ENCODE assay signal across 13 cellular contexts in the genomic region with DNA sequence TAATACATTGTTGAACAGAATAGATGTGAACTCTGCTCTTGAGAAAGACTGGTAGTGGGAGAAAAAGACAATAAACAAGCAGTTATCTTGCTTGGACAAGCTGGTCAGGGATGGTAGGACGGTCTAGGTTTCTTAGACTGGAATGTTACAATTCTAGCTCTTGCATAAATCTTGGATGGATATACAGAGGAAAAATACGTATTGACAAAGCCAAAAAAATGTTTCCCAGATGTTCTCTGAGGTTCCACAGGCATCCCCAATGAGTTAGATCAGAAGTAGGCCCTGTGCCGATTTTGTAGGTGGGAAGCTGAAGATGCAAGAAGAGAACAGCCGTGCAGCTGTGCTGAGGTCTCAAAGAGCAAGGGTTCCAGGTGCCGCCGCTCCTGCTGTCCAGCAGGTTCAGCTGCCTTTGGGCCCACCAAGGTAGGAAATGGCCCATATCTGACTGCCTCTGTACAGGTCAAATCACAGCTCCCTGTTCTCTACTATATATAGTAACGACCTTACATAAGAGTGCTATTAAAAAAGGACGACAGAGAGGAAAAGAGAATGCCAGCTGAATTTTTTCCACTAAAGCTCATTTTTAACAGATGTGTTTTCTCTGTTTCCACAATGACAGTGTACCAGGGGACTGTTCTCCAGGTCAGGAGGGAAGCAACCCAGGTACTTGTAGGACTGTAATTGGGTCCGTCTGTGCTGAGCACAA.
DNase-seq lines count a peak whose midpoint lies in the region; ATAC-seq and TF ChIP-seq lines count a peak whose summit lies in the region.
"Had no signal": no experiment of that assay in that cellular context is flagged by ENCODE, and none has a peak within 500 bp of the region (broad histone marks: within the 10 kb centered on the region; RNA-seq: fewer than 3 reads in every experiment).

No MANE protein-coding gene starts in this region.

- H3K4me1 ChIP-seq in ascending aorta (peaks cover 8 to 92% of the 10 kb centered on the region in 2 donors), heart left ventricle (peaks cover 0 to 95% (median 55%) of the 10 kb centered on the region in 12 donors), prostate gland (replicated peaks) (no peaks in the 10 kb centered on the region), aorta (ENCODE audit: control insufficient read depth in 1 of 2, insufficient read depth in 2 of 2, low read length in 2 of 2) (peaks cover 12 to 26% of the 10 kb centered on the region in 2 donors)

- peak overlapping the region; percentile 91 to 99 for H3K27ac ChIP-seq in ascending aorta
- peak overlapping the region; percentile 60 to 97 (median 78) for H3K27ac ChIP-seq in heart left ventricle
- H3K27ac ChIP-seq in prostate gland = peak overlapping the region; percentile 49 to 70
- peak overlapping the region; percentile 94 to 99 for H3K27ac ChIP-seq in aorta (ENCODE audit: low read depth in 1 of 2, low read length in 2 of 2)
- H3K27ac ChIP-seq: parathyroid adenoma had no signal

- WGBS in heart left ventricle, 4 donors = 48 to 49% (median 49%) methylated on average over 9 of the region's 9 CpGs
- WGBS in prostate gland = 52% methylated on average over 9 of the region's 9 CpGs
- 11 to 15% methylated on average over 9 of the region's 9 CpGs for WGBS in aorta, 2 donors

- H3K9me3 ChIP-seq in ascending aorta (no peaks in the 10 kb centered on the region), heart left ventricle (no peaks in the 10 kb centered on the region), prostate gland (no peaks in the 10 kb centered on the region), aorta (ENCODE audit: control insufficient read depth, low read length) (no peaks in the 10 kb centered on the region)

- intact Hi-C loops in ascending aorta (cut with DNase I) (loop anchor here (2.0 to 10.0 kb wide), 2 partner anchors 14 to 420 kb away; a partner anchor contains a TSS), heart left ventricle (cut with DNase I) (no loop called here), prostate gland (cut with DNase I) (no loop called here), aorta (cut with DNase I) (loop anchor here in 1 of 2 donors (10.0 kb wide), 1 partner anchor 150 kb away; no protein-coding TSS in a partner anchor)

- POLR2A ChIA-PET in HEK293T (lab: Yijun Ruan, JAX) = no interaction called here

- peak in 1 of 2 donors; percentile 77 for DNase-seq in ascending aorta (ENCODE audit: low spot score in 2 of 2)
- DNase-seq in heart left ventricle = peak in 4 of 5 donors; percentile 21 to 57 (median 50)
- no peak for DNase-seq in prostate gland (ENCODE audit: low spot score)
- DNase-seq in aorta = no peak
- DNase-seq in activated naive CD4-positive, alpha-beta T cell (lab: John Stamatoyannopoulos, UW) = no peak
- no peak for DNase-seq in HEK293T (ENCODE audit: extremely low spot score)
- DNase-seq in cerebellar cortex (ENCODE audit: low spot score) = no peak
- DNase-seq: activated CD4-positive, CD25-positive, alpha-beta regulatory T cell; amygdala; CD4-positive, alpha-beta T cell; GOT3; stimulated activated CD4-positive, alpha-beta T cell treated with anti-CD3 and anti-CD28 coated beads, Interleukin-4, amount 100 ng/mL, for 1 hour had no signal

- H3K27me3 ChIP-seq in ascending aorta (no peaks in the 10 kb centered on the region), heart left ventricle (no peaks in the 10 kb centered on the region), prostate gland (replicated peaks; ENCODE audit: insufficient read depth) (no peaks in the 10 kb centered on the region), aorta (ENCODE audit: control insufficient read depth in 1 of 2, insufficient read depth in 2 of 2, low read length in 1 of 2) (no peaks in the 10 kb centered on the region)

- CTCF ChIA-PET in HEK293T (lab: Yijun Ruan, JAX) = interaction anchor here (1.2 kb wide), 1 partner anchor 14 kb away, joined by 5 read pairs; no protein-coding TSS in a partner anchor

- ATAC-seq in heart left ventricle (peak; percentile 72 to 87 (median 85)), aorta (ENCODE audit: low FRiP score) (peak; percentile 79)

- H3K4me3 ChIP-seq in ascending aorta (no peak overlapping the region), heart left ventricle (peak overlapping the region in 1 of 12 donors; percentile 9), prostate gland (no peak overlapping the region), aorta (ENCODE audit: low read length in 2 of 2) (no peak overlapping the region)

- TF ChIP-seq CTCF in ascending aorta (IDR thresholded peaks at IDR 0.05) (no peak), heart left ventricle (IDR thresholded peaks at IDR 0.05) (no peak), prostate gland (IDR thresholded peaks at IDR 0.05) (no peak)

- TF ChIP-seq POLR2A in heart left ventricle (IDR thresholded peaks at IDR 0.05) (no peak), prostate gland (IDR thresholded peaks at IDR 0.05) (no peak)

- H3K36me3 ChIP-seq in ascending aorta = peaks cover 0 to 17% of the 10 kb centered on the region in 2 donors
- H3K36me3 ChIP-seq in heart left ventricle = peaks cover 0 to 9% (median 0%) of the 10 kb centered on the region in 9 donors
- no peaks in the 10 kb centered on the region for H3K36me3 ChIP-seq in prostate gland
- peaks cover 0 to 5% of the 10 kb centered on the region in 2 donors for H3K36me3 ChIP-seq in aorta (ENCODE audit: control insufficient read depth in 1 of 2, insufficient read depth in 2 of 2, low read length in 1 of 2)

TF ChIP-seq in HEK293T, 16 proteins besides CTCF, POLR2A, EP300 and RAD21:
- TF ChIP-seq FOXK2 (IDR thresholded peaks at IDR 0.05) (no peak), CTBP1 (IDR thresholded peaks at IDR 0.05; ENCODE audit: borderline replicate concordance) (no peak), ELF4 (IDR thresholded peaks at IDR 0.05) (no peak), SP1 (IDR thresholded peaks at IDR 0.05) (no peak), FOXA1 (IDR thresholded peaks at IDR 0.05) (no peak), BHLHE40 (IDR thresholded peaks at IDR 0.05; ENCODE audit: borderline replicate concordance) (no peak)

Comparison
In these comparisons a context has a peak if more than half of its experiments do, and no peak if none do; other contexts are left out.
1. DNase-seq: peak in heart left ventricle (4 of 5); none in prostate gland (single experiment), aorta (0 of 2), activated naive CD4-positive, alpha-beta T cell (0 of 4), HEK293T (single experiment) and cerebellar cortex (single experiment).
2. Peak in every context shown above with its lines, with median percentiles within 50 percentile points of each other: H3K27ac ChIP-seq.